Comparison of ENCODE assay signal across 8 cellular contexts in genomic region chr7:80018941-80019808, GRCh38.
DNase-seq lines count a peak whose midpoint lies in the region; ATAC-seq and TF ChIP-seq lines count a peak whose summit lies in the region.

No MANE protein-coding gene starts in this region.

- no peaks in the 10 kb centered on the region for H3K79me2 ChIP-seq in neural progenitor cell (ENCODE audit: low read depth)

- H3K36me3 ChIP-seq in neural progenitor cell, result no peaks in the 10 kb centered on the region

- H3K9me3 Mint-ChIP-seq in CD14-positive monocyte, result peaks cover 0 to 6% (median 1%) of the 10 kb centered on the region in 7 donors
- H3K9me3 Mint-ChIP-seq in neural progenitor cell, result peaks cover 17% of the 10 kb centered on the region
- H3K9me3 Mint-ChIP-seq in activated T-helper 17 cell treated with anti-CD3 and anti-CD28 coated beads, Interleukin-2, amount 50 U/mL, for 72 hours, result peaks cover 18% of the 10 kb centered on the region

- peak overlapping the region; percentile 56 for H2AFZ ChIP-seq in neural progenitor cell (replicated peaks)

- no peak for DNase-seq in CD14-positive monocyte (ENCODE audit: low spot score)
- DNase-seq in NCI-H2107 (lab: John Stamatoyannopoulos, UW), result peak; percentile 31
- DNase-seq in fibroblast of gingiva (ENCODE audit: low read depth), result peak; percentile 32
- DNase-seq in neural progenitor cell (ENCODE audit: low spot score), result peak; percentile 79

- no peaks in the 10 kb centered on the region for H3K4me1 Mint-ChIP-seq in CD14-positive monocyte
- H3K4me1 Mint-ChIP-seq in neural progenitor cell, result peaks cover 8% of the 10 kb centered on the region
- H3K4me1 Mint-ChIP-seq in activated T-helper 17 cell treated with anti-CD3 and anti-CD28 coated beads, Interleukin-2, amount 50 U/mL, for 72 hours, result no peaks in the 10 kb centered on the region

- no peaks in the 10 kb centered on the region for H3K36me3 Mint-ChIP-seq in CD14-positive monocyte
- no peaks in the 10 kb centered on the region for H3K36me3 Mint-ChIP-seq in neural progenitor cell
- no peaks in the 10 kb centered on the region for H3K36me3 Mint-ChIP-seq in activated T-helper 17 cell treated with anti-CD3 and anti-CD28 coated beads, Interleukin-2, amount 50 U/mL, for 72 hours (ENCODE audit: low read depth)

- H3K9me3 ChIP-seq in neural progenitor cell (ENCODE audit: low read depth), result no peaks in the 10 kb centered on the region

- no peak overlapping the region for H3K4me2 ChIP-seq in neural progenitor cell

- no peaks in the 10 kb centered on the region for H3F3A ChIP-seq in neural progenitor cell (ENCODE audit: low read depth)

- H3K27ac Mint-ChIP-seq in CD14-positive monocyte (no peak overlapping the region), neural progenitor cell (no peak overlapping the region)
- no peak overlapping the region for H3K27ac Mint-ChIP-seq in activated T-helper 17 cell treated with anti-CD3 and anti-CD28 coated beads, Interleukin-2, amount 50 U/mL, for 72 hours

- H3K4me3 ChIP-seq in WI38 (ENCODE audit: low read depth, low read length), result no peak overlapping the region
- H3K4me3 ChIP-seq in neural progenitor cell, result no peak overlapping the region

- H3K4me1 ChIP-seq in neural progenitor cell, result peaks cover 8% of the 10 kb centered on the region

- H3K4me3 Mint-ChIP-seq in CD14-positive monocyte (no peak overlapping the region), neural progenitor cell (no peak overlapping the region)
- H3K4me3 Mint-ChIP-seq in activated T-helper 17 cell treated with anti-CD3 and anti-CD28 coated beads, Interleukin-2, amount 50 U/mL, for 72 hours, result no peak overlapping the region

- H3K9ac ChIP-seq in neural progenitor cell, result no peak overlapping the region

- ATAC-seq in GM18870 (IDR thresholded peaks at IDR 0.05; ENCODE audit: unreplicated experiment), result peak; percentile 98
- ATAC-seq in HG03060 (IDR thresholded peaks at IDR 0.05; ENCODE audit: low read depth, unreplicated experiment), result peak; percentile 94
- no peak for ATAC-seq in activated T-helper 17 cell treated with anti-CD3 and anti-CD28 coated beads, Interleukin-2, amount 50 U/mL, for 72 hours (replicated peaks)

- intact Hi-C loops in CD14-positive monocyte (cut with micrococcal nuclease), result no loop called here

- peak; percentile 95 for TF ChIP-seq CTCF in CD14-positive monocyte (IDR thresholded peaks at IDR 0.05)
- TF ChIP-seq CTCF in WI38 (IDR thresholded peaks at IDR 0.05; ENCODE audit: low read depth, low read length), result peak; percentile 73
- TF ChIP-seq CTCF in neural progenitor cell (IDR thresholded peaks at IDR 0.05), result peak; percentile 97

- H4K20me1 ChIP-seq in neural progenitor cell (ENCODE audit: low read depth), result no peaks in the 10 kb centered on the region

- no peak overlapping the region for H3K27ac ChIP-seq in neural progenitor cell

- H3K27me3 ChIP-seq in neural progenitor cell, result no peaks in the 10 kb centered on the region

- H3K27me3 Mint-ChIP-seq in CD14-positive monocyte (ENCODE audit: low read depth in 3 of 3), result no peaks in the 10 kb centered on the region
- H3K27me3 Mint-ChIP-seq in neural progenitor cell (ENCODE audit: insufficient read depth, low read depth), result peaks cover 2% of the 10 kb centered on the region
- no peaks in the 10 kb centered on the region for H3K27me3 Mint-ChIP-seq in activated T-helper 17 cell treated with anti-CD3 and anti-CD28 coated beads, Interleukin-2, amount 50 U/mL, for 72 hours
